In the genomic region with DNA sequence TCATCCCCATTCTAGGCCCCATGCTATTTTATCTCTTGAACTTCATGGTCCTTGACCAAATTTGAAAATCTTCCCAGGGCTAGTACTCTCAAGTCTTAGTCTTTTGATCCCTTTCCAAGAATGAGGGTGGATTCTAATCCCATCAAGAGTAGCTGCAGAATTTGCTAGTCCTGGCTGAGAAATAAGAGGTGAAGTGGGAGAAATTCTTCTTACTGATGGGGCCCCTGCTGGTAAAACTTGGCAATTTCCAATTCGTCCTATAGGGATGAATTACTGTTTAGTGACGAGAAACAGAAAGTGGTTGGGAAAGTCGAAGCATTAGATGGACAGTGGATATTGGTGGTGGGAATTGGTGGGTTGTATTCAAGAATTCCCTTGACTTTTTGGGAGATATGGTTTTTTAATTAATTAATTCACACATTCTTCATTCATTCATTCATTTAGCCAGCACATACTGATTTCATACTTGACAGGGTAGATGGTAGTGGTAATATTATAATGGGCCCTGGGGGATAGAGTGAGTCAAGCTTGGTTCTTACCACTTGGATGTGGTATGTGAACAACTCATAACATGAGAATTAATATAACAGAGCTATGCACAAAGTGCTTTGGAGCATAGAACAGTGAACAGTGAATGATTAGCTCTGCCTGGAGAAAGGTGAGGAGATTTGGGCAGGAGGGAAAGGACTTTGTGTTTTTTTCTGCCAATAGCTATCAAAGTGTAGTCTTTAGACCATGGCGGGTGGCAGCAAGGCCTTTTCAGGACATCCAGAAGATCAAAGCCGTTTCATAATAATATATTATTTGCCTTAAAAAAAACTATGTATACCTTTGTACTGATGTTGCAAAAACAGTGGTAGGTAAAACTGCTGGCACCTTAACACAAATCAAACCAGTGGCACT, we compare ENCODE assay signal across 9 cellular contexts.
DNase-seq lines count a peak whose midpoint lies in the region; ATAC-seq lines count a peak whose summit lies in the region.
"Had no signal": no experiment of that assay in that cellular context is flagged by ENCODE, and none has a peak within 500 bp of the region (broad histone marks: within the 10 kb centered on the region; RNA-seq: fewer than 3 reads in every experiment).

No MANE protein-coding gene starts in this region.

- no peaks in the 10 kb centered on the region for H3K36me3 ChIP-seq in skeletal muscle satellite cell (ENCODE audit: insufficient read depth, low read length)

- peak overlapping the region; percentile 21 for H3K4me2 ChIP-seq in skeletal muscle satellite cell (ENCODE audit: low read length)

- no peak for DNase-seq in activated CD4-positive, alpha-beta T cell treated with anti-CD3 and anti-CD28 coated beads for 36 hours
- DNase-seq in activated CD4-positive, alpha-beta T cell treated with anti-CD3 and anti-CD28 coated beads for 4 hours, result no peak
- peak; percentile 76 for DNase-seq in HT-29 (ENCODE audit: low spot score)
- no peak for DNase-seq in effector memory CD8-positive, alpha-beta T cell
- DNase-seq in NOMO-1 (lab: John Stamatoyannopoulos, UW; ENCODE audit: unreplicated experiment in 2 of 2), result no peak
- DNase-seq in NCI-H1694 (lab: John Stamatoyannopoulos, UW), result no peak

- no peaks in the 10 kb centered on the region for H3K27me3 Mint-ChIP-seq in activated CD4-positive, alpha-beta T cell treated with anti-CD3 and anti-CD28 coated beads for 36 hours
- H3K27me3 Mint-ChIP-seq in effector memory CD8-positive, alpha-beta T cell, result no peaks in the 10 kb centered on the region

- peaks cover 87% of the 10 kb centered on the region for H3K4me1 Mint-ChIP-seq in activated CD4-positive, alpha-beta T cell treated with anti-CD3 and anti-CD28 coated beads for 36 hours
- peaks cover 45 to 73% of the 10 kb centered on the region in 2 donors for H3K4me1 Mint-ChIP-seq in effector memory CD8-positive, alpha-beta T cell (ENCODE audit: low read depth in 2 of 2)

- H3K27ac Mint-ChIP-seq in activated CD4-positive, alpha-beta T cell treated with anti-CD3 and anti-CD28 coated beads for 36 hours, result peak overlapping the region; percentile 10
- H3K27ac Mint-ChIP-seq in effector memory CD8-positive, alpha-beta T cell, result peak overlapping the region; percentile 41 to 77

- H3K9me3 ChIP-seq in skeletal muscle satellite cell (replicated peaks; ENCODE audit: low read length), result no peaks in the 10 kb centered on the region

- peaks cover 18% of the 10 kb centered on the region for H3K4me1 ChIP-seq in skeletal muscle satellite cell (ENCODE audit: control insufficient read depth, insufficient read depth, low read length)

- intact Hi-C loops in activated CD4-positive, alpha-beta T cell treated with anti-CD3 and anti-CD28 coated beads for 36 hours (cut with DNase I, micrococcal nuclease), result loop anchor here in 1 of 2 experiments (1.0 to 5.0 kb wide), 3 partner anchors 12 to 52 kb away; no protein-coding TSS in a partner anchor

- H3K4me3 Mint-ChIP-seq in activated CD4-positive, alpha-beta T cell treated with anti-CD3 and anti-CD28 coated beads for 36 hours, result no peak overlapping the region
- no peak overlapping the region for H3K4me3 Mint-ChIP-seq in effector memory CD8-positive, alpha-beta T cell

- POLR2A ChIA-PET in activated CD4-positive, alpha-beta T cell treated with anti-CD3 and anti-CD28 coated beads for 36 hours (lab: Charles Lee), result interaction anchor here (1.1 kb wide), 1 partner anchor 11 kb away, joined by 7 read pairs; no protein-coding TSS in a partner anchor

- peak; percentile 73 for ATAC-seq in activated CD4-positive, alpha-beta T cell treated with anti-CD3 and anti-CD28 coated beads for 36 hours
- ATAC-seq in effector memory CD8-positive, alpha-beta T cell (replicated peaks), result no peak
- ATAC-seq in GM21360 (IDR thresholded peaks at IDR 0.05; ENCODE audit: unreplicated experiment), result no peak

- peaks cover 5% of the 10 kb centered on the region for H3K36me3 Mint-ChIP-seq in activated CD4-positive, alpha-beta T cell treated with anti-CD3 and anti-CD28 coated beads for 36 hours (ENCODE audit: low read depth)
- H3K36me3 Mint-ChIP-seq in effector memory CD8-positive, alpha-beta T cell (ENCODE audit: insufficient read depth), result peaks cover 4% of the 10 kb centered on the region

- no peak overlapping the region for H3K4me3 ChIP-seq in skeletal muscle satellite cell (ENCODE audit: low read length)
- H3K4me3 ChIP-seq: lung had no signal

- H3K9ac ChIP-seq in skeletal muscle satellite cell (ENCODE audit: low read depth, low read length), result no peak overlapping the region

- no peaks in the 10 kb centered on the region for H3K9me3 Mint-ChIP-seq in activated CD4-positive, alpha-beta T cell treated with anti-CD3 and anti-CD28 coated beads for 36 hours (ENCODE audit: low read depth)
- no peaks in the 10 kb centered on the region for H3K9me3 Mint-ChIP-seq in effector memory CD8-positive, alpha-beta T cell

- H3K27me3 ChIP-seq in skeletal muscle satellite cell (ENCODE audit: control insufficient read depth, insufficient read depth, low read length), result no peaks in the 10 kb centered on the region

- CTCF ChIA-PET in activated CD4-positive, alpha-beta T cell treated with anti-CD3 and anti-CD28 coated beads for 36 hours (lab: Charles Lee), result interaction anchor here (0.9 to 3.2 kb wide), 9 partner anchors 8 to 114 kb away, joined by 3 to 13 read pairs (median 4); a partner anchor contains a TSS
